2 cellular contexts compared by ENCODE assay signal in genomic region chr10:28585076-28585475, GRCh38.
TF ChIP-seq lines count a peak whose summit lies in the region.

No MANE protein-coding gene starts in this region.

TF ChIP-seq in HCT116, 20 proteins besides CTCF, POLR2A, EP300 and RAD21:
- no peak for TF ChIP-seq YY1 (IDR thresholded peaks at IDR 0.05; ENCODE audit: extremely low read depth, insufficient replicate concordance, low read depth, low read length)
- no peak for TF ChIP-seq JUND (IDR thresholded peaks at IDR 0.05)
TF ChIP-seq in HCT116: peak in this region for 0.

TF ChIP-seq in K562, 482 proteins besides CTCF, POLR2A, EP300 and RAD21:
- TF ChIP-seq ZNF324 (CRISPR knock-in tag; IDR thresholded peaks at IDR 0.05) (no peak), SMARCB1 (IDR thresholded peaks at IDR 0.05; ENCODE audit: insufficient read length, low read depth) (no peak), CBX1 (IDR thresholded peaks at IDR 0.05; ENCODE audit: low read depth) (no peak), BCL6 (CRISPR knock-in tag; IDR thresholded peaks at IDR 0.05) (no peak), SRSF3 (IDR thresholded peaks at IDR 0.05; ENCODE audit: insufficient read depth, low read length) (no peak), MYC (IDR thresholded peaks at IDR 0.05; ENCODE audit: low read depth, low read length) (no peak), MYC (CRISPR knock-in tag; IDR thresholded peaks at IDR 0.05; ENCODE audit: borderline replicate concordance, low read depth) (no peak), ZNF133 (CRISPR knock-in tag; IDR thresholded peaks at IDR 0.05) (no peak), ZNF41 (CRISPR knock-in tag; conservative IDR thresholded peaks at IDR 0.05) (no peak), TAF15 (IDR thresholded peaks at IDR 0.05; ENCODE audit: low read depth, low read length) (no peak), CTBP1 (IDR thresholded peaks at IDR 0.05; ENCODE audit: borderline replicate concordance) (no peak), HINFP (tag; conservative IDR thresholded peaks at IDR 0.05; ENCODE audit: low read depth) (no peak)
